In the genomic region with DNA sequence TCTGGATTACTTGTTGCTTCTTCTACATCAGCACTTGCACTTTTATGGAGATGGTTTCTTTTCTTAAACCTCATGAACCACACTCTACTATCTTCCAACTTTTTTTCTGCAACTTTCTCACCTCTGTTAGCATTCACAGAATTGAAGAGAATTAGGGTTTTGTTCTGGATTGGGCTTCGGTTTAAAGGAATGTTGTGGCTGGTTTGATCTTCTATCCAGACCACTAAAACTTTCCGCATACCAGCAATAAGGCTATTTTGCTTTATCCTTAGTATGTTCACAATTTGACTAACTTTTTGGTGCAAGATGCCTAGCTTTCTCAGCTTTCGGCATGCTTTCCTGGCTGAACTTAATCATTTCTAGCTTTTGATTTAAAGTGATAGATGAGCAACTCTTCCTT, we compare ENCODE assay signal across 23 cellular contexts.
"Had no signal": no experiment of that assay in that cellular context is flagged by ENCODE, and none has a peak within 500 bp of the region (broad histone marks: within the 10 kb centered on the region; RNA-seq: fewer than 3 reads in every experiment).

No MANE protein-coding gene starts in this region.

- H3K9ac ChIP-seq: KMS-11, SK-N-SH had no signal

- H3K27me3 Mint-ChIP-seq: IgD-negative memory B cell had no signal

- DNase-seq: Kasumi-1, MV-4-11, NCI-H1048, NCI-H1105, NCI-H1417 treated with DMSO at 0.1 percent for 48 hours, NCI-H146, NCI-H1694 treated with DMSO at 0.1 percent for 48 hours, NCI-H1930, NCI-H2081, NCI-H2107, NCI-H2227 treated with DMSO at 0.1 percent for 48 hours, NCI-H524 treated with DMSO at 0.1 percent for 48 hours, NCI-H69, NCI-H774, SHP77, SK-N-SH had no signal

- H3K4me2 ChIP-seq: KMS-11, SK-N-SH had no signal

- H3K36me3 Mint-ChIP-seq: IgD-negative memory B cell had no signal

- FAIRE-seq: HTR-8/SVneo, K562, RCC 7860 had no signal

- H3K4me1 Mint-ChIP-seq: IgD-negative memory B cell had no signal

- H3K9me3 ChIP-seq: SK-N-SH had no signal

- H3K27ac Mint-ChIP-seq: IgD-negative memory B cell had no signal

- H3K4me3 ChIP-seq: K562 had no signal

- H3K4me3 Mint-ChIP-seq: IgD-negative memory B cell had no signal

- H3K27ac ChIP-seq: HL-60, KMS-11, RWPE1 had no signal
